In the genomic region with DNA sequence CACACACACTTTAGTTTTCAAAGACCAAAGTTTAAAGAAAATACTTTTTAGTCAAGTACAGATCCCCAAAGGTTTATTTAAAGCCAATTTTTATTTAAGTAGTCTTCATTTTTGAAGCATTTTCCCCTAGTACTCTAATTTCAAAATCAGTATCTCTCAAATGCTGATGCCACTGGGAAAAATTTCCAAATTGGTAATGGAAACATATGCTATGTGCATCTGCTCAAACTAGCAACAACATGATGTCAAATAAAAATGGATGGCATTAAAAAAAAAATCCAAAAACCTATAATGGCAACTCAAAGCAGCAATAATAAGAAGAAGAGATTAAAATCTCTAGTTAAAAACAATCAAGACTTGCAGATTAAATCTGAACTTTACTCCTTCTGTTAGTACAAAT, we compare ENCODE assay signal across 12 cellular contexts.
DNase-seq lines count a peak whose midpoint lies in the region.
"Had no signal": no experiment of that assay in that cellular context is flagged by ENCODE, and none has a peak within 500 bp of the region (broad histone marks: within the 10 kb centered on the region; RNA-seq: fewer than 3 reads in every experiment).

No MANE protein-coding gene starts in this region.

- DNase-seq in DMS 273 (lab: John Stamatoyannopoulos, UW; ENCODE audit: unreplicated experiment) (peak; percentile 3), DMS 273 treated with DMSO at 0.1 percent for 48 hours (lab: John Stamatoyannopoulos, UW) (no peak), cerebellar cortex (ENCODE audit: low spot score) (peak; percentile 70), SW480 (ENCODE audit: low spot score) (no peak)
- DNase-seq in activated CD4-positive, alpha-beta T cell treated with anti-CD3 and anti-CD28 coated beads, Interleukin-2, amount 50 U/mL, for 48 hours: no peak
- DNase-seq: AML-193; Caco-2; Calu3; CD4-positive, alpha-beta T cell; CD8-positive, alpha-beta T cell; DMS79 treated with DMSO at 0.1 percent for 48 hours; GDM1 had no signal

Comparison
In these comparisons a context has a peak if more than half of its experiments do, and no peak if none do; other contexts are left out.
1. DNase-seq: peak in DMS 273 (single experiment) and cerebellar cortex (single experiment); none in DMS 273 treated with DMSO at 0.1 percent for 48 hours (single experiment), SW480 (single experiment) and activated CD4-positive, alpha-beta T cell treated with anti-CD3 and anti-CD28 coated beads, Interleukin-2, amount 50 U/mL, for 48 hours (0 of 2).